16 cellular contexts compared by ENCODE assay signal in the genomic region with DNA sequence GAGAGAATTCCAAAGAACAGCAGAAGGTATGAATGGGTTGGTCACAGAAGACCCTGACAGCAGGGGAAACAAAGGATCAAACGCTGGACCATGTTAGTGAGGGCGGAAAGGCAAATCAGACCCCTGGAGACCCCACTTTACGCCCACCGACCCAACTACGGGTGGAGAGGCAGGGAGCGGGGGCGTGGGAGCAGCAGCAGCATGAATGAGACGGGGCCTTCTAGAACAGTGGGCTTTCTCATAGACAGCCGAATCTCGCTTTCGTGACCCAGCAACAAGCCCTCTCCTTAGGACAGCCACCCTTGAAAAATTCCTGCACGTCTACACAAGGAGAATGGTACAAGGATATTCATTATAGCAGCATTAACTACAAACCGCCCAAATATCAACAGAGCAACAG.
DNase-seq lines count a peak whose midpoint lies in the region; ATAC-seq and TF ChIP-seq lines count a peak whose summit lies in the region.
"Had no signal": no experiment of that assay in that cellular context is flagged by ENCODE, and none has a peak within 500 bp of the region (broad histone marks: within the 10 kb centered on the region; RNA-seq: fewer than 3 reads in every experiment).

No MANE protein-coding gene starts in this region.

- peaks cover 37% of the 10 kb centered on the region for H3K4me1 ChIP-seq in GM23338 (ENCODE audit: insufficient read depth)
- H3K4me1 ChIP-seq in sigmoid colon = peaks cover 0 to 91% (median 55%) of the 10 kb centered on the region in 4 donors

- DNase-seq in GM23338 (ENCODE audit: low spot score) (no peak), caudate nucleus (lab: John Stamatoyannopoulos, UW) (no peak), nephron progenitor cell (no peak), sigmoid colon (peak; percentile 60), Calu3 (no peak), hippocampal formation (lab: John Stamatoyannopoulos, UW) (no peak)
- DNase-seq: CD8-positive, alpha-beta T cell; KG1; NCI-H1105 treated with DMSO at 0.1 percent for 48 hours; NCI-H1694; NCI-H510A; NCI-H774; SIG-M5 had no signal

- H3K4me3 ChIP-seq in GM23338 (no peak overlapping the region), sigmoid colon (no peak overlapping the region)
- H3K4me3 ChIP-seq: A549, BLaER1 had no signal

- H3F3A ChIP-seq in GM23338 (replicated peaks; ENCODE audit: low read depth) = no peaks in the 10 kb centered on the region

- no peaks in the 10 kb centered on the region for H3K9me3 ChIP-seq in sigmoid colon
- H3K9me3 ChIP-seq: A549, BLaER1 had no signal

- H3K36me3 Mint-ChIP-seq in GM23338 (ENCODE audit: low read depth) = no peaks in the 10 kb centered on the region
- H3K36me3 Mint-ChIP-seq in nephron progenitor cell (ENCODE audit: low read depth) = peaks cover 13% of the 10 kb centered on the region
- H3K36me3 Mint-ChIP-seq in Calu3 (ENCODE audit: insufficient read depth, unreplicated experiment) = no peaks in the 10 kb centered on the region
- H3K36me3 Mint-ChIP-seq: CD8-positive, alpha-beta T cell had no signal

- CTCF ChIA-PET in Calu3 (lab: Charles Lee) = no interaction called here

- 93 to 94% methylated on average over 13 of the region's 13 CpGs for WGBS in sigmoid colon, 2 donors

- H2AFZ ChIP-seq in GM23338 = no peak overlapping the region

- BruUV-seq in Calu3 (replicated peaks; lab: Mats Ljungman, UMichigan) = no TSS peak

- H3K4me3 Mint-ChIP-seq in GM23338 (no peak overlapping the region), nephron progenitor cell (peak overlapping the region; percentile 2), Calu3 (ENCODE audit: low read depth, unreplicated experiment) (no peak overlapping the region)
- H3K4me3 Mint-ChIP-seq: CD8-positive, alpha-beta T cell had no signal

- H3K36me3 ChIP-seq in GM23338 (ENCODE audit: insufficient read depth) (no peaks in the 10 kb centered on the region), sigmoid colon (no peaks in the 10 kb centered on the region)

- H3K9me3 Mint-ChIP-seq in GM23338 (no peaks in the 10 kb centered on the region), nephron progenitor cell (no peaks in the 10 kb centered on the region), Calu3 (ENCODE audit: low read depth, unreplicated experiment) (no peaks in the 10 kb centered on the region)
- H3K9me3 Mint-ChIP-seq: CD8-positive, alpha-beta T cell had no signal

- ATAC-seq in GM23338 (no peak), HG03196 (IDR thresholded peaks at IDR 0.05; ENCODE audit: unreplicated experiment) (no peak)
- ATAC-seq: A549; CD8-positive, alpha-beta T cell had no signal

- TF ChIP-seq POLR2A in sigmoid colon (IDR thresholded peaks at IDR 0.05) = no peak

- H3K79me2 ChIP-seq in GM23338 (replicated peaks; ENCODE audit: insufficient read depth) = peaks cover 91% of the 10 kb centered on the region

- no peaks in the 10 kb centered on the region for H3K9me2 ChIP-seq in GM23338 (ENCODE audit: insufficient read depth)

- H3K27ac ChIP-seq in GM23338 (ENCODE audit: low read depth) (0 out of 2 replicates have a peak overlapping the region, but pooled peaks have one; percentile 22), caudate nucleus (ENCODE audit: low read depth, low read length) (peak overlapping the region; percentile 19), sigmoid colon (peak overlapping the region in 2 of 4 donors; percentile 21 to 64)
- H3K27ac ChIP-seq: A549, BLaER1 had no signal

- no peak for TF ChIP-seq CTCF in GM23338 (conservative IDR thresholded peaks at IDR 0.05; ENCODE audit: low read depth in 2 of 2)
- TF ChIP-seq CTCF in nephron progenitor cell (IDR thresholded peaks at IDR 0.05) = no peak
- TF ChIP-seq CTCF in sigmoid colon (IDR thresholded peaks at IDR 0.05) = no peak
- TF ChIP-seq CTCF in Calu3 (IDR thresholded peaks at IDR 0.05; ENCODE audit: unreplicated experiment) = no peak

- intact Hi-C loops in sigmoid colon (cut with DNase I) (no loop called here), Calu3 (cut with micrococcal nuclease; ENCODE audit: unreplicated experiment) (no loop called here)

- no peak for TF ChIP-seq EP300 in sigmoid colon (IDR thresholded peaks at IDR 0.05)

- H3K4me1 Mint-ChIP-seq in GM23338 (peaks cover 79% of the 10 kb centered on the region), nephron progenitor cell (peaks cover 94% of the 10 kb centered on the region), Calu3 (ENCODE audit: low read depth, unreplicated experiment) (peaks cover 9% of the 10 kb centered on the region)

- no peak overlapping the region for H3K4me2 ChIP-seq in GM23338
- H3K4me2 ChIP-seq: A549, BLaER1 had no signal

- H3K27me3 ChIP-seq in GM23338 (ENCODE audit: insufficient read depth) = no peaks in the 10 kb centered on the region
- H3K27me3 ChIP-seq in sigmoid colon = no peaks in the 10 kb centered on the region
- H3K27me3 ChIP-seq: BLaER1 had no signal

- peaks cover 29% of the 10 kb centered on the region for H4K20me1 ChIP-seq in GM23338 (replicated peaks; ENCODE audit: insufficient read depth)

- H3K27me3 Mint-ChIP-seq in GM23338 (ENCODE audit: insufficient read depth, low read depth, poor library complexity) (peaks cover 9% of the 10 kb centered on the region), nephron progenitor cell (ENCODE audit: low read depth, poor library complexity) (no peaks in the 10 kb centered on the region), Calu3 (ENCODE audit: unreplicated experiment) (no peaks in the 10 kb centered on the region)

- H3K27ac Mint-ChIP-seq in GM23338 = peak overlapping the region; percentile 38; the same call in 1 of the 2 replicates
- H3K27ac Mint-ChIP-seq in nephron progenitor cell = peak overlapping the region; percentile 88
- H3K27ac Mint-ChIP-seq in Calu3 (ENCODE audit: unreplicated experiment) = no peak overlapping the region
- H3K27ac Mint-ChIP-seq: CD8-positive, alpha-beta T cell had no signal

TF ChIP-seq in GM23338, 12 proteins besides CTCF, POLR2A, EP300 and RAD21 (continues in another document):
- TF ChIP-seq ZNF331 (CRISPR knock-in tag; IDR thresholded peaks at IDR 0.05; ENCODE audit: low read depth) = no peak
- TF ChIP-seq CREB1 (CRISPR knock-in tag; IDR thresholded peaks at IDR 0.05; ENCODE audit: low read depth) = no peak
- TF ChIP-seq, protein P1, sequence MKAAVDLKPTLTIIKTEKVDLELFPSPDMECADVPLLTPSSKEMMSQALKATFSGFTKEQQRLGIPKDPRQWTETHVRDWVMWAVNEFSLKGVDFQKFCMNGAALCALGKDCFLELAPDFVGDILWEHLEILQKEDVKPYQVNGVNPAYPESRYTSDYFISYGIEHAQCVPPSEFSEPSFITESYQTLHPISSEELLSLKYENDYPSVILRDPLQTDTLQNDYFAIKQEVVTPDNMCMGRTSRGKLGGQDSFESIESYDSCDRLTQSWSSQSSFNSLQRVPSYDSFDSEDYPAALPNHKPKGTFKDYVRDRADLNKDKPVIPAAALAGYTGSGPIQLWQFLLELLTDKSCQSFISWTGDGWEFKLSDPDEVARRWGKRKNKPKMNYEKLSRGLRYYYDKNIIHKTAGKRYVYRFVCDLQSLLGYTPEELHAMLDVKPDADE (IDR thresholded peaks at IDR 0.05) = no peak
- no peak for TF ChIP-seq JUNB (IDR thresholded peaks at IDR 0.05; ENCODE audit: unreplicated experiment)
- TF ChIP-seq STAT1 (IDR thresholded peaks at IDR 0.05; ENCODE audit: unreplicated experiment) = no peak
- TF ChIP-seq EZH2phosphoT487 (IDR thresholded peaks at IDR 0.05; ENCODE audit: unreplicated experiment) = no peak
- TF ChIP-seq POLR2AphosphoS5 (IDR thresholded peaks at IDR 0.05; ENCODE audit: low read depth) = no peak
- TF ChIP-seq EZH2 (IDR thresholded peaks at IDR 0.05; ENCODE audit: low read depth, unreplicated experiment) = no peak
